ENCODE assay signal across 1 cellular context in genomic region chr20:40966516-40967185, GRCh38.
TF ChIP-seq lines count a peak whose summit lies in the region.

No MANE protein-coding gene starts in this region.

TF ChIP-seq in H1, 55 proteins besides CTCF, POLR2A, EP300 and RAD21 (continued from another document):
- TF ChIP-seq, protein P1, sequence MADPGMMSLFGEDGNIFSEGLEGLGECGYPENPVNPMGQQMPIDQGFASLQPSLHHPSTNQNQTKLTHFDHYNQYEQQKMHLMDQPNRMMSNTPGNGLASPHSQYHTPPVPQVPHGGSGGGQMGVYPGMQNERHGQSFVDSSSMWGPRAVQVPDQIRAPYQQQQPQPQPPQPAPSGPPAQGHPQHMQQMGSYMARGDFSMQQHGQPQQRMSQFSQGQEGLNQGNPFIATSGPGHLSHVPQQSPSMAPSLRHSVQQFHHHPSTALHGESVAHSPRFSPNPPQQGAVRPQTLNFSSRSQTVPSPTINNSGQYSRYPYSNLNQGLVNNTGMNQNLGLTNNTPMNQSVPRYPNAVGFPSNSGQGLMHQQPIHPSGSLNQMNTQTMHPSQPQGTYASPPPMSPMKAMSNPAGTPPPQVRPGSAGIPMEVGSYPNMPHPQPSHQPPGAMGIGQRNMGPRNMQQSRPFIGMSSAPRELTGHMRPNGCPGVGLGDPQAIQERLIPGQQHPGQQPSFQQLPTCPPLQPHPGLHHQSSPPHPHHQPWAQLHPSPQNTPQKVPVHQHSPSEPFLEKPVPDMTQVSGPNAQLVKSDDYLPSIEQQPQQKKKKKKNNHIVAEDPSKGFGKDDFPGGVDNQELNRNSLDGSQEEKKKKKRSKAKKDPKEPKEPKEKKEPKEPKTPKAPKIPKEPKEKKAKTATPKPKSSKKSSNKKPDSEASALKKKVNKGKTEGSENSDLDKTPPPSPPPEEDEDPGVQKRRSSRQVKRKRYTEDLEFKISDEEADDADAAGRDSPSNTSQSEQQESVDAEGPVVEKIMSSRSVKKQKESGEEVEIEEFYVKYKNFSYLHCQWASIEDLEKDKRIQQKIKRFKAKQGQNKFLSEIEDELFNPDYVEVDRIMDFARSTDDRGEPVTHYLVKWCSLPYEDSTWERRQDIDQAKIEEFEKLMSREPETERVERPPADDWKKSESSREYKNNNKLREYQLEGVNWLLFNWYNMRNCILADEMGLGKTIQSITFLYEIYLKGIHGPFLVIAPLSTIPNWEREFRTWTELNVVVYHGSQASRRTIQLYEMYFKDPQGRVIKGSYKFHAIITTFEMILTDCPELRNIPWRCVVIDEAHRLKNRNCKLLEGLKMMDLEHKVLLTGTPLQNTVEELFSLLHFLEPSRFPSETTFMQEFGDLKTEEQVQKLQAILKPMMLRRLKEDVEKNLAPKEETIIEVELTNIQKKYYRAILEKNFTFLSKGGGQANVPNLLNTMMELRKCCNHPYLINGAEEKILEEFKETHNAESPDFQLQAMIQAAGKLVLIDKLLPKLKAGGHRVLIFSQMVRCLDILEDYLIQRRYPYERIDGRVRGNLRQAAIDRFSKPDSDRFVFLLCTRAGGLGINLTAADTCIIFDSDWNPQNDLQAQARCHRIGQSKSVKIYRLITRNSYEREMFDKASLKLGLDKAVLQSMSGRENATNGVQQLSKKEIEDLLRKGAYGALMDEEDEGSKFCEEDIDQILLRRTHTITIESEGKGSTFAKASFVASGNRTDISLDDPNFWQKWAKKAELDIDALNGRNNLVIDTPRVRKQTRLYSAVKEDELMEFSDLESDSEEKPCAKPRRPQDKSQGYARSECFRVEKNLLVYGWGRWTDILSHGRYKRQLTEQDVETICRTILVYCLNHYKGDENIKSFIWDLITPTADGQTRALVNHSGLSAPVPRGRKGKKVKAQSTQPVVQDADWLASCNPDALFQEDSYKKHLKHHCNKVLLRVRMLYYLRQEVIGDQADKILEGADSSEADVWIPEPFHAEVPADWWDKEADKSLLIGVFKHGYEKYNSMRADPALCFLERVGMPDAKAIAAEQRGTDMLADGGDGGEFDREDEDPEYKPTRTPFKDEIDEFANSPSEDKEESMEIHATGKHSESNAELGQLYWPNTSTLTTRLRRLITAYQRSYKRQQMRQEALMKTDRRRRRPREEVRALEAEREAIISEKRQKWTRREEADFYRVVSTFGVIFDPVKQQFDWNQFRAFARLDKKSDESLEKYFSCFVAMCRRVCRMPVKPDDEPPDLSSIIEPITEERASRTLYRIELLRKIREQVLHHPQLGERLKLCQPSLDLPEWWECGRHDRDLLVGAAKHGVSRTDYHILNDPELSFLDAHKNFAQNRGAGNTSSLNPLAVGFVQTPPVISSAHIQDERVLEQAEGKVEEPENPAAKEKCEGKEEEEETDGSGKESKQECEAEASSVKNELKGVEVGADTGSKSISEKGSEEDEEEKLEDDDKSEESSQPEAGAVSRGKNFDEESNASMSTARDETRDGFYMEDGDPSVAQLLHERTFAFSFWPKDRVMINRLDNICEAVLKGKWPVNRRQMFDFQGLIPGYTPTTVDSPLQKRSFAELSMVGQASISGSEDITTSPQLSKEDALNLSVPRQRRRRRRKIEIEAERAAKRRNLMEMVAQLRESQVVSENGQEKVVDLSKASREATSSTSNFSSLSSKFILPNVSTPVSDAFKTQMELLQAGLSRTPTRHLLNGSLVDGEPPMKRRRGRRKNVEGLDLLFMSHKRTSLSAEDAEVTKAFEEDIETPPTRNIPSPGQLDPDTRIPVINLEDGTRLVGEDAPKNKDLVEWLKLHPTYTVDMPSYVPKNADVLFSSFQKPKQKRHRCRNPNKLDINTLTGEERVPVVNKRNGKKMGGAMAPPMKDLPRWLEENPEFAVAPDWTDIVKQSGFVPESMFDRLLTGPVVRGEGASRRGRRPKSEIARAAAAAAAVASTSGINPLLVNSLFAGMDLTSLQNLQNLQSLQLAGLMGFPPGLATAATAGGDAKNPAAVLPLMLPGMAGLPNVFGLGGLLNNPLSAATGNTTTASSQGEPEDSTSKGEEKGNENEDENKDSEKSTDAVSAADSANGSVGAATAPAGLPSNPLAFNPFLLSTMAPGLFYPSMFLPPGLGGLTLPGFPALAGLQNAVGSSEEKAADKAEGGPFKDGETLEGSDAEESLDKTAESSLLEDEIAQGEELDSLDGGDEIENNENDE (IDR thresholded peaks at IDR 0.05; ENCODE audit: insufficient replicate concordance, low read length) = no peak
- TF ChIP-seq KDM5A (IDR thresholded peaks at IDR 0.05; ENCODE audit: low read length) (no peak), TEAD4 (IDR thresholded peaks at IDR 0.05; ENCODE audit: low read depth, low read length) (no peak), CHD1 (IDR thresholded peaks at IDR 0.05; ENCODE audit: low read depth, low read length) (no peak), YY1 (IDR thresholded peaks at IDR 0.05; ENCODE audit: low read depth, low read length) (no peak), SIX5 (IDR thresholded peaks at IDR 0.05; ENCODE audit: low read depth, low read length) (no peak), ASH2L (IDR thresholded peaks at IDR 0.05; ENCODE audit: low read length) (no peak), CHD2 (IDR thresholded peaks at IDR 0.05; ENCODE audit: low read length) (no peak), SUZ12 (IDR thresholded peaks at IDR 0.05; ENCODE audit: low read length) (no peak), SAP30 (IDR thresholded peaks at IDR 0.05; ENCODE audit: insufficient read depth, insufficient replicate concordance, low read length) (no peak), MAFK (IDR thresholded peaks at IDR 0.05; ENCODE audit: low read depth, low read length) (no peak), CEBPB (IDR thresholded peaks at IDR 0.05; ENCODE audit: low read depth, low read length) (no peak), ATF3 (IDR thresholded peaks at IDR 0.05; ENCODE audit: insufficient read depth, low read depth, low read length) (no peak), EZH2 (IDR thresholded peaks at IDR 0.05; ENCODE audit: low read depth, low read length, severe bottlenecking) (no peak)
- TF ChIP-seq, protein P2, sequence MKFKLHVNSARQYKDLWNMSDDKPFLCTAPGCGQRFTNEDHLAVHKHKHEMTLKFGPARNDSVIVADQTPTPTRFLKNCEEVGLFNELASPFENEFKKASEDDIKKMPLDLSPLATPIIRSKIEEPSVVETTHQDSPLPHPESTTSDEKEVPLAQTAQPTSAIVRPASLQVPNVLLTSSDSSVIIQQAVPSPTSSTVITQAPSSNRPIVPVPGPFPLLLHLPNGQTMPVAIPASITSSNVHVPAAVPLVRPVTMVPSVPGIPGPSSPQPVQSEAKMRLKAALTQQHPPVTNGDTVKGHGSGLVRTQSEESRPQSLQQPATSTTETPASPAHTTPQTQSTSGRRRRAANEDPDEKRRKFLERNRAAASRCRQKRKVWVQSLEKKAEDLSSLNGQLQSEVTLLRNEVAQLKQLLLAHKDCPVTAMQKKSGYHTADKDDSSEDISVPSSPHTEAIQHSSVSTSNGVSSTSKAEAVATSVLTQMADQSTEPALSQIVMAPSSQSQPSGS (IDR thresholded peaks at IDR 0.05; ENCODE audit: low read length) = no peak
- TF ChIP-seq, protein P3, sequence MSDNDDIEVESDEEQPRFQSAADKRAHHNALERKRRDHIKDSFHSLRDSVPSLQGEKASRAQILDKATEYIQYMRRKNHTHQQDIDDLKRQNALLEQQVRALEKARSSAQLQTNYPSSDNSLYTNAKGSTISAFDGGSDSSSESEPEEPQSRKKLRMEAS (IDR thresholded peaks at IDR 0.05) = no peak
- TF ChIP-seq, protein P4, sequence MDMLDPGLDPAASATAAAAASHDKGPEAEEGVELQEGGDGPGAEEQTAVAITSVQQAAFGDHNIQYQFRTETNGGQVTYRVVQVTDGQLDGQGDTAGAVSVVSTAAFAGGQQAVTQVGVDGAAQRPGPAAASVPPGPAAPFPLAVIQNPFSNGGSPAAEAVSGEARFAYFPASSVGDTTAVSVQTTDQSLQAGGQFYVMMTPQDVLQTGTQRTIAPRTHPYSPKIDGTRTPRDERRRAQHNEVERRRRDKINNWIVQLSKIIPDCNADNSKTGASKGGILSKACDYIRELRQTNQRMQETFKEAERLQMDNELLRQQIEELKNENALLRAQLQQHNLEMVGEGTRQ (IDR thresholded peaks at IDR 0.05; ENCODE audit: low read length) = no peak
